12 cellular contexts compared by ENCODE assay signal in genomic region chr10:130745251-130745650, GRCh38.
DNase-seq lines count a peak whose midpoint lies in the region; ATAC-seq and TF ChIP-seq lines count a peak whose summit lies in the region.
"Had no signal": no experiment of that assay in that cellular context is flagged by ENCODE, and none has a peak within 500 bp of the region (broad histone marks: within the 10 kb centered on the region; RNA-seq: fewer than 3 reads in every experiment).

No MANE protein-coding gene starts in this region.

- no peak overlapping the region for H3K4me3 Mint-ChIP-seq in chondrocyte (ENCODE audit: unreplicated experiment)
- no peak overlapping the region for H3K4me3 Mint-ChIP-seq in Calu3 (ENCODE audit: low read depth, unreplicated experiment)
- H3K4me3 Mint-ChIP-seq: B cell; CD4-positive, alpha-beta T cell had no signal

- H3K36me3 Mint-ChIP-seq in chondrocyte (ENCODE audit: low read depth) (no peaks in the 10 kb centered on the region), Calu3 (ENCODE audit: insufficient read depth, unreplicated experiment) (peaks cover 5% of the 10 kb centered on the region)

- H3K9me3 ChIP-seq in upper lobe of right lung (no peaks in the 10 kb centered on the region), tibial nerve (no peaks in the 10 kb centered on the region)

- ATAC-seq in upper lobe of right lung, result no peak
- ATAC-seq: GM12878, HCT116 had no signal

- TF ChIP-seq CTCF in chondrocyte (IDR thresholded peaks at IDR 0.05) (no peak), upper lobe of right lung (IDR thresholded peaks at IDR 0.05) (no peak), tibial nerve (IDR thresholded peaks at IDR 0.05) (no peak), Calu3 (IDR thresholded peaks at IDR 0.05; ENCODE audit: unreplicated experiment) (no peak)

- H3K4me1 Mint-ChIP-seq in chondrocyte (ENCODE audit: low read depth), result no peaks in the 10 kb centered on the region
- no peaks in the 10 kb centered on the region for H3K4me1 Mint-ChIP-seq in Calu3 (ENCODE audit: low read depth, unreplicated experiment)
- H3K4me1 Mint-ChIP-seq: B cell had no signal

- H3K4me1 ChIP-seq in upper lobe of right lung, result no peaks in the 10 kb centered on the region
- H3K4me1 ChIP-seq in tibial nerve, result no peaks in the 10 kb centered on the region

- H3K9me3 Mint-ChIP-seq in chondrocyte (ENCODE audit: low read depth), result peaks cover 19% of the 10 kb centered on the region
- peaks cover 4% of the 10 kb centered on the region for H3K9me3 Mint-ChIP-seq in Calu3 (ENCODE audit: low read depth, unreplicated experiment)
- H3K9me3 Mint-ChIP-seq: CD4-positive, alpha-beta T cell had no signal

- BruUV-seq in Calu3 (replicated peaks; lab: Mats Ljungman, UMichigan), result no TSS peak

- H3K36me3 ChIP-seq in upper lobe of right lung, result no peaks in the 10 kb centered on the region
- no peaks in the 10 kb centered on the region for H3K36me3 ChIP-seq in tibial nerve

- no peak overlapping the region for H3K27ac Mint-ChIP-seq in chondrocyte (ENCODE audit: unreplicated experiment)
- H3K27ac Mint-ChIP-seq in Calu3 (ENCODE audit: unreplicated experiment), result no peak overlapping the region
- H3K27ac Mint-ChIP-seq: B cell; CD4-positive, alpha-beta T cell had no signal

- H3K27ac ChIP-seq in upper lobe of right lung, result no peak overlapping the region
- no peak overlapping the region for H3K27ac ChIP-seq in tibial nerve

- TF ChIP-seq EP300 in tibial nerve (IDR thresholded peaks at IDR 0.05), result no peak

- no peak for TF ChIP-seq POLR2A in tibial nerve (IDR thresholded peaks at IDR 0.05)

- no peak overlapping the region for H3K4me3 ChIP-seq in upper lobe of right lung
- no peak overlapping the region for H3K4me3 ChIP-seq in tibial nerve
- H3K4me3 ChIP-seq: GM12878 had no signal

- peak; percentile 40 for DNase-seq in chondrocyte (ENCODE audit: low spot score)
- peak; percentile 33 for DNase-seq in islet precursor cell
- DNase-seq in posterior vena cava (ENCODE audit: low spot score), result peak; percentile 24
- DNase-seq in upper lobe of right lung, result peak; percentile 38
- DNase-seq in tibial nerve (ENCODE audit: low spot score in 2 of 2), result no peak
- DNase-seq in Calu3, result no peak
- DNase-seq in NCI-H1436 treated with DMSO at 0.1 percent for 48 hours (lab: John Stamatoyannopoulos, UW), result no peak
- DNase-seq: C1 segment of cervical spinal cord had no signal

- intact Hi-C loops in posterior vena cava (cut with DNase I) (no loop called here), upper lobe of right lung (cut with DNase I) (no loop called here), Calu3 (cut with micrococcal nuclease; ENCODE audit: unreplicated experiment) (no loop called here)

- H3K27me3 Mint-ChIP-seq in chondrocyte (ENCODE audit: low read depth) (no peaks in the 10 kb centered on the region), Calu3 (ENCODE audit: unreplicated experiment) (no peaks in the 10 kb centered on the region)
- H3K27me3 Mint-ChIP-seq: B cell; CD4-positive, alpha-beta T cell had no signal

- H3K27me3 ChIP-seq in upper lobe of right lung (peaks cover 15% of the 10 kb centered on the region), tibial nerve (no peaks in the 10 kb centered on the region)

- 51 to 55% methylated on average over 5 of the region's 5 CpGs for WGBS in tibial nerve, 2 donors

- CTCF ChIA-PET in Calu3 (lab: Charles Lee), result no interaction called here

Comparison
In these comparisons a context has a peak if more than half of its experiments do, and no peak if none do; other contexts are left out.
1. DNase-seq: peak in chondrocyte (single experiment), islet precursor cell (single experiment), posterior vena cava (single experiment) and upper lobe of right lung (single experiment); none in tibial nerve (0 of 2), Calu3 (single experiment) and NCI-H1436 treated with DMSO at 0.1 percent for 48 hours (single experiment).